Comparison of ENCODE assay signal across 8 cellular contexts in genomic region chr15:90062023-90062728, GRCh38. TPM values are rescaled to one million over a fixed set of nuclear protein-coding genes. Genes with fewer than 3 reads are reported as not detected.
DNase-seq lines count a peak whose midpoint lies in the region; ATAC-seq and TF ChIP-seq lines count a peak whose summit lies in the region.

No MANE protein-coding gene starts in this region.

- ATAC-seq in heart left ventricle = peak in 2 of 4 donors; percentile 6 to 16
- ATAC-seq in GM21390 (IDR thresholded peaks at IDR 0.05; ENCODE audit: unreplicated experiment) = no peak
- ATAC-seq in HG03159 (IDR thresholded peaks at IDR 0.05; ENCODE audit: unreplicated experiment) = no peak

- WGBS in heart left ventricle, 4 donors = 62 to 71% (median 67%) methylated on average over 13 of the region's 13 CpGs

- peaks cover 59% of the 10 kb centered on the region for H3K79me2 ChIP-seq in neural progenitor cell (ENCODE audit: low read depth)

- peaks cover 26% of the 10 kb centered on the region for H4K20me1 ChIP-seq in neural progenitor cell (ENCODE audit: low read depth)

- TF ChIP-seq POLR2A in heart left ventricle (IDR thresholded peaks at IDR 0.05) = no peak

- H3K4me1 ChIP-seq in heart left ventricle (peaks cover 3 to 85% (median 56%) of the 10 kb centered on the region in 12 donors), neural progenitor cell (peaks cover 38% of the 10 kb centered on the region)

- H3K27ac Mint-ChIP-seq in neural progenitor cell (peak overlapping the region; percentile 78), HFFc6 (no peak overlapping the region)

- H3K27me3 Mint-ChIP-seq in neural progenitor cell (ENCODE audit: insufficient read depth, low read depth) (peaks cover 2% of the 10 kb centered on the region), HFFc6 (ENCODE audit: insufficient read depth) (peaks cover 2% of the 10 kb centered on the region; the same call in 1 of the 2 replicates)

- no peaks in the 10 kb centered on the region for H3K36me3 Mint-ChIP-seq in neural progenitor cell
- H3K36me3 Mint-ChIP-seq in HFFc6 (ENCODE audit: low read depth) = no peaks in the 10 kb centered on the region

- H3K4me3 Mint-ChIP-seq in neural progenitor cell = peak overlapping the region; percentile 67
- H3K4me3 Mint-ChIP-seq in HFFc6 = no peak overlapping the region

- H3K4me1 Mint-ChIP-seq in neural progenitor cell (peaks cover 49% of the 10 kb centered on the region), HFFc6 (ENCODE audit: low read depth) (no peaks in the 10 kb centered on the region)

- no peak overlapping the region for H2AFZ ChIP-seq in neural progenitor cell (replicated peaks)

- H3K9me3 Mint-ChIP-seq in neural progenitor cell (no peaks in the 10 kb centered on the region), HFFc6 (no peaks in the 10 kb centered on the region)

- H3K4me2 ChIP-seq in neural progenitor cell = peak overlapping the region; percentile 67

- H3K36me3 ChIP-seq in heart left ventricle (peaks cover 0 to 4% (median 0%) of the 10 kb centered on the region in 9 donors), neural progenitor cell (no peaks in the 10 kb centered on the region)

- intact Hi-C loops in heart left ventricle (cut with DNase I) = loop anchor here in 2 of 10 donors (5.0 to 10.0 kb wide), 2 partner anchors 57 to 300 kb away; partner anchors contain the start of gene ZNF710 (in 1 of the 2)
- intact Hi-C loops in cardiac septum (cut with DNase I) = loop anchor here (10.0 kb wide), 1 partner anchor 297 kb away; no protein-coding TSS in a partner anchor

- H3K27ac ChIP-seq in heart left ventricle (peak overlapping the region in 7 of 12 donors; percentile 10 to 90 (median 85)), neural progenitor cell (no peak overlapping the region)

- H3K9me3 ChIP-seq in heart left ventricle = no peaks in the 10 kb centered on the region
- no peaks in the 10 kb centered on the region for H3K9me3 ChIP-seq in neural progenitor cell (ENCODE audit: low read depth)

- H3F3A ChIP-seq in neural progenitor cell (ENCODE audit: low read depth) = peaks cover 24% of the 10 kb centered on the region

- no peaks in the 10 kb centered on the region for H3K27me3 ChIP-seq in heart left ventricle
- H3K27me3 ChIP-seq in neural progenitor cell = no peaks in the 10 kb centered on the region

- H3K4me3 ChIP-seq in heart left ventricle = no peak overlapping the region
- H3K4me3 ChIP-seq in epithelial cell of esophagus (ENCODE audit: low read length) = no peak overlapping the region
- no peak overlapping the region for H3K4me3 ChIP-seq in neural progenitor cell

- no peak overlapping the region for H3K9ac ChIP-seq in neural progenitor cell

- no peak for TF ChIP-seq CTCF in heart left ventricle (IDR thresholded peaks at IDR 0.05)
- no peak for TF ChIP-seq CTCF in epithelial cell of esophagus (IDR thresholded peaks at IDR 0.05; ENCODE audit: insufficient read depth, low read depth, low read length, missing control alignments)
- TF ChIP-seq CTCF in neural progenitor cell (IDR thresholded peaks at IDR 0.05) = no peak
- TF ChIP-seq CTCF in HFFc6 (IDR thresholded peaks at IDR 0.05) = no peak

- peak in 4 of 5 donors; percentile 61 to 74 (median 69) for DNase-seq in heart left ventricle
- no peak for DNase-seq in cardiac septum (ENCODE audit: low spot score)
- peak in 3 of 4 experiments; percentile 22 to 41 (median 28) for DNase-seq in activated CD4-positive, CD25-positive, alpha-beta regulatory T cell (lab: John Stamatoyannopoulos, UW)
- DNase-seq in epithelial cell of esophagus (ENCODE audit: low read depth) = peak; percentile 92
- peak; percentile 79 for DNase-seq in neural progenitor cell (ENCODE audit: low spot score)
- DNase-seq in HFFc6 = no peak

RNA-seq across cellular contexts. Expression of gene IDH2, which starts 40.1 kb away (rescaled TPM):
- total RNA-seq in heart left ventricle (1,000 to 10,000 TPM in 2 of 9 donors, 100 to 1,000 TPM in 7; 573 to 1,258 (median 787) TPM), cardiac septum (455 TPM), neural progenitor cell (ENCODE audit: low replicate concordance) (93.1 and 134 TPM in 2 replicates)
- polyA plus RNA-seq in heart left ventricle = 100 to 1,000 TPM; 366 to 619 TPM
- total RNA-seq in HFFc6 (2021; fragmentation: NEBNext Ultra II Directional; extraction: Animal tissue kit (Norgen Biotek cat#: 25700)) = 10 to 100 TPM; 26.3 to 32.4 (median 28.9) TPM

Comparison
In these comparisons a context has a peak if more than half of its experiments do, and no peak if none do; other contexts are left out.
1. DNase-seq: peak in heart left ventricle (4 of 5), activated CD4-positive, CD25-positive, alpha-beta regulatory T cell (3 of 4), epithelial cell of esophagus (single experiment) and neural progenitor cell (single experiment); none in cardiac septum (single experiment) and HFFc6 (single experiment).